Comparison of ENCODE assay signal across 14 cellular contexts in genomic region chr9:103364753-103365152, GRCh38.
A peak's percentile ranks its signal among the peaks of the same experiment; 100 is the strongest.
DNase-seq lines count a peak whose midpoint lies in the region; ATAC-seq and TF ChIP-seq lines count a peak whose summit lies in the region.
"Had no signal": no experiment of that assay in that cellular context is flagged by ENCODE, and none has a peak within 500 bp of the region (broad histone marks: within the 10 kb centered on the region; RNA-seq: fewer than 3 reads in every experiment).

No MANE protein-coding gene starts in this region.

- H3K9me3 Mint-ChIP-seq in mesothelial cell of epicardium (peaks cover 8% of the 10 kb centered on the region), progenitor cell of endocrine pancreas (ENCODE audit: low read depth) (peaks cover 2% of the 10 kb centered on the region)
- H3K9me3 Mint-ChIP-seq: activated CD8-positive, alpha-beta T cell treated with anti-CD3 and anti-CD28 coated beads for 36 hours had no signal

- no peak overlapping the region for H3K4me3 ChIP-seq in upper lobe of right lung
- H3K4me3 ChIP-seq: tibial nerve had no signal

- no peaks in the 10 kb centered on the region for H3K4me1 ChIP-seq in upper lobe of right lung
- H3K4me1 ChIP-seq: parathyroid adenoma, tibial nerve had no signal

- H3K27me3 ChIP-seq in upper lobe of right lung: no peaks in the 10 kb centered on the region
- H3K27me3 ChIP-seq: tibial nerve had no signal

- DNase-seq in HS-5 (ENCODE audit: low read depth) (peak; percentile 92), amniotic stem cell (lab: John Stamatoyannopoulos, UW) (peak; percentile 5), glomerular visceral epithelial cell (ENCODE audit: extremely low spot score) (peak; percentile 90), upper lobe of right lung (no peak), mesothelial cell of epicardium (ENCODE audit: low spot score in 2 of 2, unreplicated experiment in 2 of 2) (no peak), progenitor cell of endocrine pancreas (ENCODE audit: low spot score, unreplicated experiment) (no peak)
- DNase-seq in stimulated activated CD4-positive, alpha-beta T cell treated with anti-CD3 and anti-CD28 coated beads, Interleukin-4, amount 100 ng/mL, for 4 hours: no peak
- DNase-seq: activated CD8-positive, alpha-beta T cell treated with anti-CD3 and anti-CD28 coated beads for 36 hours; CD4-positive, alpha-beta memory T cell; effector memory CD4-positive, alpha-beta T cell; SHP77 treated with DMSO at 0.1 percent for 48 hours had no signal

- no peak overlapping the region for H3K27ac ChIP-seq in upper lobe of right lung
- H3K27ac ChIP-seq: parathyroid adenoma, tibial nerve had no signal

- H3K4me3 Mint-ChIP-seq in mesothelial cell of epicardium: no peak overlapping the region
- H3K4me3 Mint-ChIP-seq in progenitor cell of endocrine pancreas (ENCODE audit: low read depth): no peak overlapping the region
- H3K4me3 Mint-ChIP-seq: activated CD8-positive, alpha-beta T cell treated with anti-CD3 and anti-CD28 coated beads for 36 hours; CD4-positive, alpha-beta memory T cell had no signal

- H3K27ac Mint-ChIP-seq in mesothelial cell of epicardium (no peak overlapping the region), progenitor cell of endocrine pancreas (no peak overlapping the region)
- H3K27ac Mint-ChIP-seq: activated CD8-positive, alpha-beta T cell treated with anti-CD3 and anti-CD28 coated beads for 36 hours; activated T-helper 2 cell treated with anti-CD3 and anti-CD28 coated beads, Interferon-gamma antibody, Interleukin-2, Interleukin-4, amounts not matched to agents 10 μg/mL and 5 μg/mL and 100 μg/mL, durations not matched to agents 14 hours and 24 hours and 36 hours; CD4-positive, alpha-beta memory T cell had no signal

- H3K4me1 Mint-ChIP-seq in mesothelial cell of epicardium: peaks cover 4% of the 10 kb centered on the region
- no peaks in the 10 kb centered on the region for H3K4me1 Mint-ChIP-seq in progenitor cell of endocrine pancreas (ENCODE audit: low read depth)
- H3K4me1 Mint-ChIP-seq: CD4-positive, alpha-beta memory T cell had no signal

- intact Hi-C loops in upper lobe of right lung (cut with DNase I): no loop called here

- no peaks in the 10 kb centered on the region for H3K27me3 Mint-ChIP-seq in mesothelial cell of epicardium (ENCODE audit: low read depth)
- no peaks in the 10 kb centered on the region for H3K27me3 Mint-ChIP-seq in progenitor cell of endocrine pancreas
- H3K27me3 Mint-ChIP-seq: activated CD8-positive, alpha-beta T cell treated with anti-CD3 and anti-CD28 coated beads for 36 hours; CD4-positive, alpha-beta memory T cell had no signal

- TF ChIP-seq CTCF in upper lobe of right lung (IDR thresholded peaks at IDR 0.05) (no peak), mesothelial cell of epicardium (IDR thresholded peaks at IDR 0.05; ENCODE audit: unreplicated experiment) (no peak), progenitor cell of endocrine pancreas (IDR thresholded peaks at IDR 0.05; ENCODE audit: unreplicated experiment) (no peak)

- H3K36me3 Mint-ChIP-seq in mesothelial cell of epicardium (no peaks in the 10 kb centered on the region), progenitor cell of endocrine pancreas (ENCODE audit: insufficient read depth) (no peaks in the 10 kb centered on the region)
- H3K36me3 Mint-ChIP-seq: CD4-positive, alpha-beta memory T cell had no signal

- H3K9me3 ChIP-seq in upper lobe of right lung: no peaks in the 10 kb centered on the region
- H3K9me3 ChIP-seq: tibial nerve had no signal

- H3K36me3 ChIP-seq in upper lobe of right lung: no peaks in the 10 kb centered on the region
- H3K36me3 ChIP-seq: tibial nerve had no signal

- peak; percentile 53 for ATAC-seq in upper lobe of right lung
- ATAC-seq: activated CD8-positive, alpha-beta T cell treated with anti-CD3 and anti-CD28 coated beads for 36 hours had no signal

Comparison
In these comparisons a context has a peak if more than half of its experiments do, and no peak if none do; other contexts are left out.
1. DNase-seq: peak in HS-5 (single experiment), amniotic stem cell (single experiment) and glomerular visceral epithelial cell (single experiment); none in upper lobe of right lung (single experiment), mesothelial cell of epicardium (0 of 2), progenitor cell of endocrine pancreas (single experiment) and stimulated activated CD4-positive, alpha-beta T cell treated with anti-CD3 and anti-CD28 coated beads, Interleukin-4, amount 100 ng/mL, for 4 hours (0 of 2).